2 cellular contexts compared by ENCODE assay signal in genomic region chr11:66408488-66409214, GRCh38.
TF ChIP-seq lines count a peak whose summit lies in the region.

No MANE protein-coding gene starts in this region.

TF ChIP-seq in HEK293, 187 proteins besides CTCF, POLR2A, EP300 and RAD21 (continues in another document):
- TF ChIP-seq ZNF280C (tag by site-specific recombination; IDR thresholded peaks at IDR 0.05) (no peak), ZNF175 (tag by site-specific recombination; IDR thresholded peaks at IDR 0.05) (no peak), ZNF266 (tag by site-specific recombination; IDR thresholded peaks at IDR 0.05; ENCODE audit: low read depth) (no peak), ZBTB20 (tag by site-specific recombination; IDR thresholded peaks at IDR 0.05) (peak; percentile 47; the same call in 1 of the 2 replicates), ZNF830 (tag by site-specific recombination; IDR thresholded peaks at IDR 0.05; ENCODE audit: low read depth) (no peak), KLF8 (tag by site-specific recombination; IDR thresholded peaks at IDR 0.05) (no peak), ZNF555 (tag by site-specific recombination; conservative IDR thresholded peaks at IDR 0.05) (no peak), PRDM10 (tag by site-specific recombination; IDR thresholded peaks at IDR 0.05) (peak; percentile 71), ZNF146 (tag by site-specific recombination; IDR thresholded peaks at IDR 0.05) (no peak), ZFP37 (tag by site-specific recombination; IDR thresholded peaks at IDR 0.05) (peak; percentile 73), SP7 (tag by site-specific recombination; IDR thresholded peaks at IDR 0.05) (peak; percentile 76), HOXA7 (CRISPR knock-in tag; IDR thresholded peaks at IDR 0.05; ENCODE audit: borderline replicate concordance) (no peak), ZNF169 (tag by site-specific recombination; IDR thresholded peaks at IDR 0.05) (no peak), ZNF391 (tag by site-specific recombination; IDR thresholded peaks at IDR 0.05; ENCODE audit: borderline replicate concordance, low read depth) (no peak; the same call in 1 of the 2 replicates), ZNF629 (tag by site-specific recombination; IDR thresholded peaks at IDR 0.05) (peak; percentile 80), ZNF354C (tag by site-specific recombination; IDR thresholded peaks at IDR 0.05; ENCODE audit: borderline replicate concordance, low read depth) (no peak), PRDM2 (tag by site-specific recombination; IDR thresholded peaks at IDR 0.05; ENCODE audit: borderline replicate concordance) (no peak)

TF ChIP-seq in GM12878, 131 proteins besides CTCF, POLR2A, EP300 and RAD21 (continues in another document):
- TF ChIP-seq MTA2 (IDR thresholded peaks at IDR 0.05; ENCODE audit: low read depth) = no peak
- TF ChIP-seq SRF (IDR thresholded peaks at IDR 0.05; ENCODE audit: low read depth in 2 of 2, low read length in 2 of 2) = peak in 1 of 2 experiments; percentile 92; a peak in 2 of 4 replicates
- TF ChIP-seq HDGF (IDR thresholded peaks at IDR 0.05) = no peak
- TF ChIP-seq PBX3 (IDR thresholded peaks at IDR 0.05; ENCODE audit: insufficient replicate concordance, low read depth, low read length) = no peak
- peak; percentile 20; the same call in 1 of the 2 replicates for TF ChIP-seq SREBF2 (IDR thresholded peaks at IDR 0.05; ENCODE audit: low read length)
- TF ChIP-seq RB1 (IDR thresholded peaks at IDR 0.05; ENCODE audit: borderline replicate concordance) = peak; percentile 91; the same call in 1 of the 2 replicates
- TF ChIP-seq SPI1 (IDR thresholded peaks at IDR 0.05; ENCODE audit: borderline replicate concordance, insufficient read depth, low read depth, low read length) = no peak
- no peak for TF ChIP-seq POLR2AphosphoS2 (IDR thresholded peaks at IDR 0.05; ENCODE audit: low read depth, low read length)
- peak; percentile 32 for TF ChIP-seq SP1 (IDR thresholded peaks at IDR 0.05; ENCODE audit: low read depth, low read length)
- TF ChIP-seq BMI1 (IDR thresholded peaks at IDR 0.05; ENCODE audit: borderline replicate concordance) = peak; percentile 72
- TF ChIP-seq HDAC2 (IDR thresholded peaks at IDR 0.05) = no peak
- no peak for TF ChIP-seq NR2C1 (IDR thresholded peaks at IDR 0.05)
- peak; percentile 63 for TF ChIP-seq NKRF (conservative IDR thresholded peaks at IDR 0.05)
- TF ChIP-seq E2F8 (IDR thresholded peaks at IDR 0.05; ENCODE audit: low read depth, partially characterized antibody) = no peak
- no peak for TF ChIP-seq ATF7 (IDR thresholded peaks at IDR 0.05; ENCODE audit: low read depth)
- TF ChIP-seq ZSCAN29 (IDR thresholded peaks at IDR 0.05) = peak; percentile 46; the same call in 1 of the 2 replicates
- no peak for TF ChIP-seq ZNF687 (IDR thresholded peaks at IDR 0.05)
- TF ChIP-seq CBFB (IDR thresholded peaks at IDR 0.05; ENCODE audit: low read depth) = 0 out of 2 replicates have a peak, but pooled peaks have one; percentile 40
- 0 out of 2 replicates have a peak, but pooled peaks have one; percentile 72 for TF ChIP-seq WRNIP1 (IDR thresholded peaks at IDR 0.05; ENCODE audit: borderline replicate concordance, low read depth, low read length)
- TF ChIP-seq YY1 (IDR thresholded peaks at IDR 0.05; ENCODE audit: low read depth, low read length) = peak; percentile 83
- TF ChIP-seq RUNX3 (IDR thresholded peaks at IDR 0.05; ENCODE audit: low read length) = peak; percentile 73
- no peak for TF ChIP-seq HSF1 (IDR thresholded peaks at IDR 0.05; ENCODE audit: low read depth, low read length)
- TF ChIP-seq CREB1 (IDR thresholded peaks at IDR 0.05; ENCODE audit: low read depth) = 0 out of 2 replicates have a peak, but pooled peaks have one; percentile 30
- TF ChIP-seq ZNF217 (IDR thresholded peaks at IDR 0.05) = no peak
- no peak for TF ChIP-seq IRF4 (IDR thresholded peaks at IDR 0.05; ENCODE audit: low read depth, low read length)
- 0 out of 2 replicates have a peak, but pooled peaks have one; percentile 49 for TF ChIP-seq SIN3A (IDR thresholded peaks at IDR 0.05; ENCODE audit: low read depth, low read length)
- no peak for TF ChIP-seq CREM (IDR thresholded peaks at IDR 0.05; ENCODE audit: low read depth)
- peak; percentile 40 to 65 for TF ChIP-seq BHLHE40 (IDR thresholded peaks at IDR 0.05; ENCODE audit: borderline replicate concordance in 1 of 2, low read depth in 2 of 2, low read length in 1 of 2)
- no peak for TF ChIP-seq EZH2 (IDR thresholded peaks at IDR 0.05; ENCODE audit: borderline replicate concordance, control insufficient read depth, low read depth, low read length)
- 0 out of 2 replicates have a peak, but pooled peaks have one; percentile 39 for TF ChIP-seq ATF3 (IDR thresholded peaks at IDR 0.05; ENCODE audit: borderline replicate concordance, extremely low read depth, low read depth, low read length)
- TF ChIP-seq DPF2 (IDR thresholded peaks at IDR 0.05) = peak; percentile 29; the same call in 1 of the 2 replicates
- TF ChIP-seq MAX (IDR thresholded peaks at IDR 0.05; ENCODE audit: low read depth, low read length) = 0 out of 2 replicates have a peak, but pooled peaks have one; percentile 25
- peak; percentile 33; the same call in 1 of the 2 replicates for TF ChIP-seq SREBF1 (IDR thresholded peaks at IDR 0.05; ENCODE audit: low read length)
- TF ChIP-seq ATF2 (IDR thresholded peaks at IDR 0.05; ENCODE audit: low read length) = no peak
- TF ChIP-seq ZNF592 (IDR thresholded peaks at IDR 0.05) = peak; percentile 93
